ENCODE assay signal across 1 cellular context in genomic region chr12:16347391-16348298, GRCh38.
A peak's percentile ranks its signal among the peaks of the same experiment; 100 is the strongest.
TF ChIP-seq lines count a peak whose summit lies in the region.

Gene MGST1 (plus strand): TSS chr12:16347645. CDS start chr12:16354253, 6,608 bp downstream.

TF ChIP-seq in H1, 55 proteins besides CTCF, POLR2A, EP300 and RAD21 (continued from another document):
- TF ChIP-seq ATF3 (IDR thresholded peaks at IDR 0.05; ENCODE audit: insufficient read depth, low read depth, low read length), result no peak
- no peak for TF ChIP-seq EGR1 (IDR thresholded peaks at IDR 0.05; ENCODE audit: borderline replicate concordance, low read depth, low read length)
- TF ChIP-seq CBX5 (IDR thresholded peaks at IDR 0.05; ENCODE audit: low read depth, low read length), result no peak
- TF ChIP-seq CTBP2 (IDR thresholded peaks at IDR 0.05; ENCODE audit: borderline replicate concordance, insufficient read depth, insufficient read length, low read length), result no peak
- TF ChIP-seq POU5F1 (IDR thresholded peaks at IDR 0.05; ENCODE audit: low read depth, low read length), result no peak
- no peak for TF ChIP-seq CHD2 (IDR thresholded peaks at IDR 0.05; ENCODE audit: low read length)
- no peak for TF ChIP-seq BCL11A (IDR thresholded peaks at IDR 0.05; ENCODE audit: low read depth in 2 of 2, low read length in 2 of 2)
- TF ChIP-seq SRF (IDR thresholded peaks at IDR 0.05; ENCODE audit: low read depth, low read length), result no peak
- TF ChIP-seq SIX5 (IDR thresholded peaks at IDR 0.05; ENCODE audit: low read depth, low read length), result 0 out of 2 replicates have a peak, but pooled peaks have one; percentile 3
- no peak for TF ChIP-seq TEAD4 (IDR thresholded peaks at IDR 0.05; ENCODE audit: low read depth, low read length)
- TF ChIP-seq KDM5A (IDR thresholded peaks at IDR 0.05; ENCODE audit: low read length), result no peak
- peak; percentile 77 to 78; a peak in 2 of 4 replicates for TF ChIP-seq SIN3A (conservative IDR thresholded peaks at IDR 0.05 in 1 of 2, IDR thresholded peaks at IDR 0.05 in 1 of 2; ENCODE audit: low read depth in 1 of 2, low read length in 2 of 2)
- TF ChIP-seq RNF2 (IDR thresholded peaks at IDR 0.05; ENCODE audit: borderline replicate concordance, low read depth, low read length, missing control alignments, poor library complexity, severe bottlenecking), result no peak
- no peak for TF ChIP-seq HDAC6 (IDR thresholded peaks at IDR 0.05; ENCODE audit: low read depth, low read length)
- no peak; the same call in 1 of the 2 replicates for TF ChIP-seq RBBP5 (IDR thresholded peaks at IDR 0.05; ENCODE audit: borderline replicate concordance, low read depth, low read length)
- no peak for TF ChIP-seq CEBPB (IDR thresholded peaks at IDR 0.05; ENCODE audit: low read depth, low read length)
- TF ChIP-seq TAF1 (IDR thresholded peaks at IDR 0.05; ENCODE audit: low read depth, low read length), result peak; percentile 90
- peak; percentile 67 for TF ChIP-seq ASH2L (IDR thresholded peaks at IDR 0.05; ENCODE audit: low read length)
- TF ChIP-seq USF2 (IDR thresholded peaks at IDR 0.05; ENCODE audit: low read length), result no peak
- no peak for TF ChIP-seq JUN (IDR thresholded peaks at IDR 0.05; ENCODE audit: low read depth, low read length)
- TF ChIP-seq ZNF274 (IDR thresholded peaks at IDR 0.05; ENCODE audit: borderline replicate concordance, extremely low read depth, low read length), result no peak
- no peak for TF ChIP-seq GTF2F1 (IDR thresholded peaks at IDR 0.05; ENCODE audit: borderline replicate concordance, low read depth, low read length)
- no peak for TF ChIP-seq KDM1A (IDR thresholded peaks at IDR 0.05; ENCODE audit: borderline replicate concordance, low read length)
- TF ChIP-seq BRCA1 (IDR thresholded peaks at IDR 0.05; ENCODE audit: low read depth, low read length), result no peak
- no peak for TF ChIP-seq TCF12 (IDR thresholded peaks at IDR 0.05; ENCODE audit: low read depth, low read length)
- peak; percentile 76 for TF ChIP-seq PHF8 (conservative IDR thresholded peaks at IDR 0.05; ENCODE audit: low read depth, low read length)
- TF ChIP-seq FOSL1 (IDR thresholded peaks at IDR 0.05; ENCODE audit: insufficient read depth, low read depth, low read length), result no peak
- peak; percentile 83 for TF ChIP-seq TBP (IDR thresholded peaks at IDR 0.05; ENCODE audit: low read depth, low read length)
- peak; percentile 97 for TF ChIP-seq POLR2AphosphoS5 (IDR thresholded peaks at IDR 0.05; ENCODE audit: low read depth, low read length)
- TF ChIP-seq CREB1 (IDR thresholded peaks at IDR 0.05), result no peak
- TF ChIP-seq EZH2 (IDR thresholded peaks at IDR 0.05; ENCODE audit: low read depth, low read length, severe bottlenecking), result no peak
- TF ChIP-seq JUND (IDR thresholded peaks at IDR 0.05; ENCODE audit: low read length), result no peak
- peak; percentile 74 for TF ChIP-seq TAF7 (optimal IDR thresholded peaks at IDR 0.05; ENCODE audit: borderline replicate concordance, low read depth, low read length)
- no peak for TF ChIP-seq SAP30 (IDR thresholded peaks at IDR 0.05; ENCODE audit: insufficient read depth, insufficient replicate concordance, low read length)
- TF ChIP-seq CBX8 (IDR thresholded peaks at IDR 0.05; ENCODE audit: borderline replicate concordance, low read depth, low read length), result no peak
- TF ChIP-seq CHD1 (IDR thresholded peaks at IDR 0.05; ENCODE audit: low read depth, low read length), result 0 out of 2 replicates have a peak, but pooled peaks have one; percentile 40
- no peak for TF ChIP-seq BACH1 (IDR thresholded peaks at IDR 0.05; ENCODE audit: low read length)
- no peak for TF ChIP-seq MAFK (IDR thresholded peaks at IDR 0.05; ENCODE audit: low read depth, low read length)
- no peak for TF ChIP-seq HDAC2 (IDR thresholded peaks at IDR 0.05; ENCODE audit: borderline replicate concordance in 1 of 2, low read depth in 2 of 2, low read length in 2 of 2)
- TF ChIP-seq SUZ12 (IDR thresholded peaks at IDR 0.05; ENCODE audit: low read length), result no peak
- TF ChIP-seq SP4 (IDR thresholded peaks at IDR 0.05; ENCODE audit: low read length), result no peak
- TF ChIP-seq ATF2 (IDR thresholded peaks at IDR 0.05; ENCODE audit: low read length), result no peak
- TF ChIP-seq CHD7 (IDR thresholded peaks at IDR 0.05; ENCODE audit: insufficient replicate concordance, low read length), result no peak
- no peak for TF ChIP-seq RXRA (IDR thresholded peaks at IDR 0.05; ENCODE audit: insufficient read depth, low read depth, low read length)
- no peak for TF ChIP-seq GABPA (IDR thresholded peaks at IDR 0.05; ENCODE audit: borderline replicate concordance, insufficient read depth, low read length)
- no peak for TF ChIP-seq SP2 (IDR thresholded peaks at IDR 0.05; ENCODE audit: low read length)
- TF ChIP-seq NRF1 (IDR thresholded peaks at IDR 0.05; ENCODE audit: low read depth, low read length), result no peak
